In genomic region chr11:92008249-92008648, GRCh38 we compare ENCODE assay signal across 29 cellular contexts.
"Had no signal": no experiment of that assay in that cellular context is flagged by ENCODE, and none has a peak within 500 bp of the region (broad histone marks: within the 10 kb centered on the region; RNA-seq: fewer than 3 reads in every experiment).

No MANE protein-coding gene starts in this region.

- DNase-seq: stimulated activated CD4-positive, alpha-beta T cell treated with anti-CD3 and anti-CD28 coated beads, Interleukin-2, amount 100 ng/mL, for 48 hours; stimulated activated CD4-positive, alpha-beta T cell treated with anti-CD3 and anti-CD28 coated beads, Interleukin-4, amount 100 ng/mL, for 1 hour; stimulated activated CD4-positive, alpha-beta T cell treated with anti-CD3 and anti-CD28 coated beads, Interleukin-4, amount 100 ng/mL, for 24 hours; stimulated activated CD4-positive, alpha-beta T cell treated with anti-CD3 and anti-CD28 coated beads, Interleukin-4, amount 100 ng/mL, for 4 hours; stimulated activated CD8-positive, alpha-beta memory T cell treated with anti-CD3 and anti-CD28 coated beads, Interleukin-4, amount 100 ng/mL, for 48 hours; stimulated activated naive B cell treated with anti-CD40 and anti-IgM and Interleukin-4, amounts not matched to agents 10 μg/mL and 1 μg/mL and 100 μg/mL, for 72 hours; stimulated activated naive CD4-positive, alpha-beta T cell; stimulated activated naive CD4-positive, alpha-beta T cell treated with Interleukin-2 at 50 U/mL for 16 hours; stimulated activated naive CD8-positive, alpha-beta T cell treated with anti-CD3 and anti-CD28 coated beads, Interleukin-15, amount 100 ng/mL, for 72 hours; stimulated activated naive CD8-positive, alpha-beta T cell treated with anti-CD3 and anti-CD28 coated beads, Interleukin-15, Interleukin-2, amounts not matched to agents 100 U/mL and 50 U/mL, for 24 hours; stomach; substantia nigra; testis; thyroid gland; tibial artery; transverse colon; trophoblast cell; upper lobe of left lung; upper lobe of right lung; uterus had no signal

- H3K27me3 ChIP-seq: stomach, suprapubic skin, testis, thyroid gland, tibial artery, tibial nerve, transverse colon, upper lobe of left lung, upper lobe of right lung, uterus, vagina had no signal

- H3K36me3 Mint-ChIP-seq: stimulated activated effector memory CD8-positive, alpha-beta T cell treated with anti-CD3 and anti-CD28 coated beads, Interleukin-12 subunit alpha, Interleukin-12 subunit beta, amount 100 ng/mL, for 72 hours; stimulated activated memory B cell treated with anti-CD40 and anti-IgM and Interleukin-4, amounts not matched to agents 10 μg/mL and 1 μg/mL and 100 μg/mL, for 72 hours; stimulated activated naive B cell treated with anti-CD40 and anti-IgM and Interleukin-4, amounts not matched to agents 10 μg/mL and 1 μg/mL and 100 μg/mL, for 72 hours; type B pancreatic cell had no signal

- ATAC-seq: stimulated activated effector memory CD8-positive, alpha-beta T cell treated with anti-CD3 and anti-CD28 coated beads, Interleukin-12 subunit alpha, Interleukin-12 subunit beta, amount 100 ng/mL, for 72 hours; stimulated activated memory B cell treated with anti-CD40 and anti-IgM and Interleukin-4, amounts not matched to agents 10 μg/mL and 1 μg/mL and 100 μg/mL, for 72 hours; stimulated activated naive B cell treated with anti-CD40 and anti-IgM and Interleukin-4, amounts not matched to agents 10 μg/mL and 1 μg/mL and 100 μg/mL, for 72 hours; stimulated activated naive CD8-positive, alpha-beta T cell treated with anti-CD3 and anti-CD28 coated beads, Interleukin-15, amount 100 ng/mL, for 72 hours; stimulated activated naive CD8-positive, alpha-beta T cell treated with anti-CD3 and anti-CD28 coated beads, Interleukin-15, Interleukin-2, amounts not matched to agents 100 U/mL and 50 U/mL, for 24 hours; upper lobe of right lung had no signal

- H3K27me3 Mint-ChIP-seq: stimulated activated memory B cell treated with anti-CD40 and anti-IgM and Interleukin-4, amounts not matched to agents 10 μg/mL and 1 μg/mL and 100 μg/mL, for 72 hours; stimulated activated naive B cell treated with anti-CD40 and anti-IgM and Interleukin-4, amounts not matched to agents 10 μg/mL and 1 μg/mL and 100 μg/mL, for 72 hours; stimulated activated naive CD8-positive, alpha-beta T cell treated with anti-CD3 and anti-CD28 coated beads, Interleukin-15, amount 100 ng/mL, for 72 hours; stimulated activated naive CD8-positive, alpha-beta T cell treated with anti-CD3 and anti-CD28 coated beads, Interleukin-15, Interleukin-2, amounts not matched to agents 100 ng/mL and 50 ng/mL, for 24 hours; type B pancreatic cell had no signal

- H3K4me1 ChIP-seq: stomach, suprapubic skin, testis, thyroid gland, tibial artery, tibial nerve, transverse colon, upper lobe of left lung, upper lobe of right lung, uterus, vagina had no signal

- H3K36me3 ChIP-seq: stomach, suprapubic skin, thoracic aorta, thyroid gland, tibial artery, tibial nerve, transverse colon, upper lobe of left lung, upper lobe of right lung, uterus, vagina had no signal

- H3K4me3 Mint-ChIP-seq: stimulated activated effector memory CD8-positive, alpha-beta T cell treated with anti-CD3 and anti-CD28 coated beads, Interleukin-12 subunit alpha, Interleukin-12 subunit beta, amount 100 ng/mL, for 72 hours; stimulated activated memory B cell treated with anti-CD40 and anti-IgM and Interleukin-4, amounts not matched to agents 10 μg/mL and 1 μg/mL and 100 μg/mL, for 72 hours; stimulated activated naive B cell treated with anti-CD40 and anti-IgM and Interleukin-4, amounts not matched to agents 10 μg/mL and 1 μg/mL and 100 μg/mL, for 72 hours; stimulated activated naive CD8-positive, alpha-beta T cell treated with anti-CD3 and anti-CD28 coated beads, Interleukin-15, amount 100 ng/mL, for 72 hours; stimulated activated naive CD8-positive, alpha-beta T cell treated with anti-CD3 and anti-CD28 coated beads, Interleukin-15, Interleukin-2, amounts not matched to agents 100 ng/mL and 50 ng/mL, for 24 hours; type B pancreatic cell had no signal

- H3K9me3 ChIP-seq: suprapubic skin, testis, thyroid gland, tibial artery, upper lobe of left lung, upper lobe of right lung, uterus, vagina had no signal

- H3K4me3 ChIP-seq: stomach, suprapubic skin, testis, thoracic aorta, thyroid gland, tibial artery, tibial nerve, transverse colon, upper lobe of left lung, upper lobe of right lung, uterus, vagina had no signal

- FAIRE-seq: urothelium cell line had no signal

- H3K27ac ChIP-seq: stomach, suprapubic skin, testis, thoracic aorta, thyroid gland, tibial artery, tibial nerve, transverse colon, upper lobe of left lung, upper lobe of right lung, uterus, vagina had no signal

- H3K27ac Mint-ChIP-seq: stimulated activated effector memory CD8-positive, alpha-beta T cell treated with anti-CD3 and anti-CD28 coated beads, Interleukin-12 subunit alpha, Interleukin-12 subunit beta, amount 100 ng/mL, for 72 hours; stimulated activated memory B cell treated with anti-CD40 and anti-IgM and Interleukin-4, amounts not matched to agents 10 μg/mL and 1 μg/mL and 100 μg/mL, for 72 hours; stimulated activated naive B cell treated with anti-CD40 and anti-IgM and Interleukin-4, amounts not matched to agents 10 μg/mL and 1 μg/mL and 100 μg/mL, for 72 hours; stimulated activated naive CD8-positive, alpha-beta T cell treated with anti-CD3 and anti-CD28 coated beads, Interleukin-15, amount 100 ng/mL, for 72 hours; stimulated activated naive CD8-positive, alpha-beta T cell treated with anti-CD3 and anti-CD28 coated beads, Interleukin-15, Interleukin-2, amounts not matched to agents 100 ng/mL and 50 ng/mL, for 24 hours; type B pancreatic cell had no signal

- H3K4me1 Mint-ChIP-seq: stimulated activated effector memory CD8-positive, alpha-beta T cell treated with anti-CD3 and anti-CD28 coated beads, Interleukin-12 subunit alpha, Interleukin-12 subunit beta, amount 100 ng/mL, for 72 hours; stimulated activated memory B cell treated with anti-CD40 and anti-IgM and Interleukin-4, amounts not matched to agents 10 μg/mL and 1 μg/mL and 100 μg/mL, for 72 hours; stimulated activated naive B cell treated with anti-CD40 and anti-IgM and Interleukin-4, amounts not matched to agents 10 μg/mL and 1 μg/mL and 100 μg/mL, for 72 hours; stimulated activated naive CD8-positive, alpha-beta T cell treated with anti-CD3 and anti-CD28 coated beads, Interleukin-15, amount 100 ng/mL, for 72 hours had no signal
